In the genomic region with DNA sequence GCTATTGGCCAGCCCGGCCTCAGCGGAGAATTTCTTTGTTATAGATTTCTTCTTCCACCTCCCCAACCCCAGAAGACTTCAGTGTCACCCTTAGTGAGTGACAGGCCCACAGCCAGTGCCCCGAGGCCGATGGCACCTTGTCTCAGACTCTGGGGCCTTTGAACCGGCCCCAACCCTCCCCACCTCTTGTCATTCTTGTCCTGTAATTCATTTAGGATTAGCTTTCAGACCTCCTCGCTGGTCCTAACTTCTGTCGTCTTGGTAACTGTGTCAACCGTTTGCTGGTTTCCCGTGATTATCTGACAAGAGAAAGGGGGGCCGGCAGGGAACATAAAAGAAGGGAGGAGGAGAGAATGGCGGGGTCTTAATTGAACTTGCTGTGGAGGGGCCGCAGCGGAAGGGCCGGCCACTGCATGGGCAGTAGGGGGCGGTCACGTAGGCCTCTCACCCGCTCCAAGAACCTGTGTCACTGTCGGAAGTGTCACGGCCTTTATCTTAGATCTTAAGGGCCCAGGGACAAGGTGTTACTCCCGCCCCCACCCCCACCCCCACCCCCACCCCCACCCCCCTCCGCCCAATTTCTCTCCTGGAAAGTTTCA, we compare ENCODE assay signal across 1 cellular context.
TF ChIP-seq lines count a peak whose summit lies in the region.

No MANE protein-coding gene starts in this region.

TF ChIP-seq in K562, 482 proteins besides CTCF, POLR2A, EP300 and RAD21 (continued from another document):
- TF ChIP-seq, protein P1, sequence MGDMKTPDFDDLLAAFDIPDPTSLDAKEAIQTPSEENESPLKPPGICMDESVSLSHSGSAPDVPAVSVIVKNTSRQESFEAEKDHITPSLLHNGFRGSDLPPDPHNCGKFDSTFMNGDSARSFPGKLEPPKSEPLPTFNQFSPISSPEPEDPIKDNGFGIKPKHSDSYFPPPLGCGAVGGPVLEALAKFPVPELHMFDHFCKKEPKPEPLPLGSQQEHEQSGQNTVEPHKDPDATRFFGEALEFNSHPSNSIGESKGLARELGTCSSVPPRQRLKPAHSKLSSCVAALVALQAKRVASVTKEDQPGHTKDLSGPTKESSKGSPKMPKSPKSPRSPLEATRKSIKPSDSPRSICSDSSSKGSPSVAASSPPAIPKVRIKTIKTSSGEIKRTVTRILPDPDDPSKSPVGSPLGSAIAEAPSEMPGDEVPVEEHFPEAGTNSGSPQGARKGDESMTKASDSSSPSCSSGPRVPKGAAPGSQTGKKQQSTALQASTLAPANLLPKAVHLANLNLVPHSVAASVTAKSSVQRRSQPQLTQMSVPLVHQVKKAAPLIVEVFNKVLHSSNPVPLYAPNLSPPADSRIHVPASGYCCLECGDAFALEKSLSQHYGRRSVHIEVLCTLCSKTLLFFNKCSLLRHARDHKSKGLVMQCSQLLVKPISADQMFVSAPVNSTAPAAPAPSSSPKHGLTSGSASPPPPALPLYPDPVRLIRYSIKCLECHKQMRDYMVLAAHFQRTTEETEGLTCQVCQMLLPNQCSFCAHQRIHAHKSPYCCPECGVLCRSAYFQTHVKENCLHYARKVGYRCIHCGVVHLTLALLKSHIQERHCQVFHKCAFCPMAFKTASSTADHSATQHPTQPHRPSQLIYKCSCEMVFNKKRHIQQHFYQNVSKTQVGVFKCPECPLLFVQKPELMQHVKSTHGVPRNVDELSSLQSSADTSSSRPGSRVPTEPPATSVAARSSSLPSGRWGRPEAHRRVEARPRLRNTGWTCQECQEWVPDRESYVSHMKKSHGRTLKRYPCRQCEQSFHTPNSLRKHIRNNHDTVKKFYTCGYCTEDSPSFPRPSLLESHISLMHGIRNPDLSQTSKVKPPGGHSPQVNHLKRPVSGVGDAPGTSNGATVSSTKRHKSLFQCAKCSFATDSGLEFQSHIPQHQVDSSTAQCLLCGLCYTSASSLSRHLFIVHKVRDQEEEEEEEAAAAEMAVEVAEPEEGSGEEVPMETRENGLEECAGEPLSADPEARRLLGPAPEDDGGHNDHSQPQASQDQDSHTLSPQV (IDR thresholded peaks at IDR 0.05) = no peak
